Comparison of ENCODE assay signal across 11 cellular contexts in the genomic region with DNA sequence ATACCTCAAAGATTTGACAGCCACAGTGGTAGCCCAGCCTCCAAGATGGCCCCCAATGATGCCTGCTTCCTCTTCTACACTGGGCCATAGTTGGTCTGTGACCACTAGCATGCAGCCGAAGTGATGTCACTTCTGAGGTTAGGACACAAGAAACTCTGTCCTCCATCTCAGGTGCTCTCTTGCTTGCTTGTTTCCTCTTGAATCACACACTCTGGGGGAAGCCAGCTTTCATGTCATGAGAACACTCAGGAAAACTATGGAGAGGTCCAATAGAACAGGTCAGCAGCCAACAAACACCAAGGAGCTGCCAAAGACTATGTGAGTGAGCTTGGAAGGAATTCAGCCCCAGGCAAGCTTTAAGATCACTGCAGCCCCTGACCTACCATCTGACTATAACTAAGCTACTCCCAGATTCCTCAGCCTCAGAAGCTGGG. TPM values are rescaled to one million over a fixed set of nuclear protein-coding genes. Genes with fewer than 3 reads are reported as not detected.
DNase-seq lines count a peak whose midpoint lies in the region; ATAC-seq, FAIRE-seq and TF ChIP-seq lines count a peak whose summit lies in the region.
"Had no signal": no experiment of that assay in that cellular context is flagged by ENCODE, and none has a peak within 500 bp of the region (broad histone marks: within the 10 kb centered on the region; RNA-seq: fewer than 3 reads in every experiment).

No MANE protein-coding gene starts in this region.

- H2BK120ac ChIP-seq in mesenchymal stem cell (ENCODE audit: low read depth, low read length) = peak overlapping the region; percentile 27

- no peak overlapping the region for H2BK15ac ChIP-seq in mesenchymal stem cell (ENCODE audit: low read depth, poor library complexity, severe bottlenecking)

- H3K4me2 ChIP-seq in K562 (ENCODE audit: insufficient read depth, low read length) (no peak overlapping the region), mesenchymal stem cell (ENCODE audit: low read length, poor library complexity, severe bottlenecking) (no peak overlapping the region)

- no TSS peak for BruUV-seq in K562 (replicated peaks; lab: Mats Ljungman, UMichigan)

- no peak for DNase-seq in H54 (ENCODE audit: insufficient read length, low spot score)
- DNase-seq in K562 (ENCODE audit: extremely low read depth in 1 of 4, low spot score in 3 of 4) = no peak
- DNase-seq in mesenchymal stem cell = peak; percentile 81
- DNase-seq in HCEC 1CT = no peak
- no peak for DNase-seq in HT-29 (ENCODE audit: low spot score)
- no peak for DNase-seq in NCI-H1436 (lab: John Stamatoyannopoulos, UW)
- DNase-seq: caudate nucleus, NCI-H2081 treated with DMSO at 0.1 percent for 48 hours had no signal

- H3K36me3 ChIP-seq in ACC112 (ENCODE audit: insufficient read depth, low read length) (no peaks in the 10 kb centered on the region), K562 (ENCODE audit: control insufficient read depth, insufficient read depth, low read length) (no peaks in the 10 kb centered on the region), mesenchymal stem cell (ENCODE audit: control insufficient read depth in 1 of 2, insufficient read depth in 2 of 2, low read depth in 1 of 2, low read length in 2 of 2) (no peaks in the 10 kb centered on the region)

- H3K23ac ChIP-seq in mesenchymal stem cell (ENCODE audit: low read length in 2 of 2) = no peak overlapping the region

- TF ChIP-seq CTCF in K562 (IDR thresholded peaks at IDR 0.05 in 2 of 3, conservative IDR thresholded peaks at IDR 0.05 in 1 of 3; ENCODE audit: insufficient read depth in 2 of 3, low read depth in 1 of 3, low read length in 3 of 3) = no peak

- H3K4me1 ChIP-seq in ACC112 (ENCODE audit: control insufficient read depth, insufficient read depth, low read length, unreplicated experiment) (peaks cover 4% of the 10 kb centered on the region), K562 (replicated peaks in 1 of 2; ENCODE audit: control insufficient read depth in 2 of 2, insufficient read depth in 2 of 2, low read length in 2 of 2) (peaks cover 0 to 9% of the 10 kb centered on the region in 2 experiments; a peak in 2 of 5 replicates), mesenchymal stem cell (ENCODE audit: control insufficient read depth, insufficient read depth, low read depth, low read length) (peaks cover 2% of the 10 kb centered on the region)

- H2AFZ ChIP-seq in ACC112 (ENCODE audit: low read length, unreplicated experiment) (no peak overlapping the region), K562 (ENCODE audit: low read depth, low read length) (no peak overlapping the region), mesenchymal stem cell (ENCODE audit: low read depth, low read length) (no peak overlapping the region)

- no peak overlapping the region for H3K14ac ChIP-seq in mesenchymal stem cell (ENCODE audit: low read length in 2 of 2)

- WGBS in K562 (ENCODE audit: insufficient coverage, low coverage, missing lambda C conversion rate) = 89% methylated on average over 1 of the region's 1 CpG
- WGBS in mesenchymal stem cell = 94% methylated on average over 1 of the region's 1 CpG

- H3K9ac ChIP-seq in K562 (ENCODE audit: insufficient read depth in 1 of 2, low read depth in 2 of 2, low read length in 2 of 2) (peak overlapping the region in 1 of 2 experiments; percentile 13; a peak in 1 of 4 replicates), mesenchymal stem cell (ENCODE audit: low read length) (peak overlapping the region; percentile 68)

- POLR2A ChIA-PET in K562 (lab: Yijun Ruan, JAX) = interaction anchor here (0.6 to 0.9 kb wide), 3 partner anchors 9 to 213 kb away, joined by 3 read pairs; no protein-coding TSS in a partner anchor

- H3K18ac ChIP-seq in mesenchymal stem cell (ENCODE audit: low read depth in 1 of 2, low read length in 2 of 2) = peak overlapping the region; percentile 43 to 70

- H4K20me1 ChIP-seq in K562 (replicated peaks; ENCODE audit: control insufficient read depth, insufficient read depth, low read length) = no peaks in the 10 kb centered on the region

- H3K27me3 ChIP-seq in ACC112 (ENCODE audit: insufficient read depth, low read length) = no peaks in the 10 kb centered on the region
- no peaks in the 10 kb centered on the region for H3K27me3 ChIP-seq in K562 (ENCODE audit: control insufficient read depth in 2 of 2, insufficient read depth in 2 of 2, low read length in 2 of 2)
- H3K27me3 ChIP-seq in mesenchymal stem cell (ENCODE audit: control insufficient read depth in 1 of 2, insufficient read depth in 1 of 2, low read length in 2 of 2) = no peaks in the 10 kb centered on the region

- no peak overlapping the region for H2BK5ac ChIP-seq in mesenchymal stem cell (ENCODE audit: low read depth, low read length, poor library complexity, severe bottlenecking)

- in situ Hi-C loops in K562 (cut with MboI) = no loop called here

- TF ChIP-seq POLR2A in H54 (IDR thresholded peaks at IDR 0.05; ENCODE audit: low read depth, low read length) = no peak
- no peak for TF ChIP-seq POLR2A in K562 (conservative IDR thresholded peaks at IDR 0.05)

- H4K8ac ChIP-seq in mesenchymal stem cell (ENCODE audit: low read length) = peak overlapping the region; percentile 89

- CTCF ChIA-PET in K562 (lab: Yijun Ruan, JAX; ENCODE audit: low intra/inter-chr PET ratio) = no interaction called here

- H3K4ac ChIP-seq in mesenchymal stem cell (ENCODE audit: low read depth in 1 of 2, low read length in 2 of 2) = peak overlapping the region in 1 of 2 experiments; percentile 24

- intact Hi-C loops in K562 (cut with micrococcal nuclease) = loop anchor here (5.0 to 10.0 kb wide), 3 partner anchors 73 to 414 kb away; partner anchors contain the start of gene YWHAQ

- H4K91ac ChIP-seq in mesenchymal stem cell (ENCODE audit: low read length) = peak overlapping the region; percentile 83

- peaks cover 4% of the 10 kb centered on the region for H3K79me1 ChIP-seq in mesenchymal stem cell (replicated peaks; ENCODE audit: low read length, poor library complexity, severe bottlenecking)

- H3K9me3 ChIP-seq in K562 (replicated peaks; ENCODE audit: control insufficient read depth, insufficient read depth, low read depth, low read length) (no peaks in the 10 kb centered on the region), mesenchymal stem cell (ENCODE audit: control insufficient read depth, low read length) (no peaks in the 10 kb centered on the region)

- H2AK5ac ChIP-seq in mesenchymal stem cell (ENCODE audit: low read length, severe bottlenecking) = no peak overlapping the region

- TF ChIP-seq RAD21 in K562 (CRISPR knock-in tag; conservative IDR thresholded peaks at IDR 0.05 in 1 of 2, IDR thresholded peaks at IDR 0.05 in 1 of 2) = no peak

- no peak for TF ChIP-seq EP300 in K562 (IDR thresholded peaks at IDR 0.05; ENCODE audit: low read length)

- H3K4me3 ChIP-seq in ACC112 (ENCODE audit: low read depth, low read length) (no peak overlapping the region), K562 (no peak overlapping the region), mesenchymal stem cell (ENCODE audit: insufficient read depth in 1 of 2, low read depth in 1 of 2, low read length in 2 of 2) (peak overlapping the region in 1 of 2 experiments; percentile 26)

- H2BK12ac ChIP-seq in mesenchymal stem cell (ENCODE audit: low read length in 2 of 2) = peak overlapping the region; percentile 38 to 83

- ATAC-seq in K562 (no peak), GM21381 (IDR thresholded peaks at IDR 0.05; ENCODE audit: unreplicated experiment) (no peak)

- H3K9me1 ChIP-seq in K562 (ENCODE audit: control insufficient read depth, insufficient read depth, low read length) = no peaks in the 10 kb centered on the region

- H3K79me2 ChIP-seq in ACC112 (ENCODE audit: control insufficient read depth, insufficient read depth, low read length, unreplicated experiment) (peaks cover 25% of the 10 kb centered on the region), K562 (ENCODE audit: control insufficient read depth, insufficient read depth, low read length) (peaks cover 29% of the 10 kb centered on the region)

- H3K27ac ChIP-seq in ACC112 (ENCODE audit: low read depth, low read length) (peak overlapping the region; percentile 14), K562 (ENCODE audit: extremely low read depth, low read depth, low read length) (no peak overlapping the region), mesenchymal stem cell (ENCODE audit: low read length, poor library complexity, severe bottlenecking) (no peak overlapping the region)

- FAIRE-seq in H54 (lab: Jason Lieb, UNC) (peak; percentile 99), K562 (lab: Jason Lieb, UNC) (no peak)
- FAIRE-seq: TTC549 had no signal

TF ChIP-seq in K562, 482 proteins besides CTCF, POLR2A, EP300 and RAD21:
- TF ChIP-seq PHB (CRISPR knock-in tag; IDR thresholded peaks at IDR 0.05) = no peak
- TF ChIP-seq YY1 (IDR thresholded peaks at IDR 0.05; ENCODE audit: borderline replicate concordance in 1 of 3, control insufficient read depth in 1 of 3, extremely low read depth in 1 of 3, insufficient read depth in 3 of 3, insufficient read length in 1 of 3, insufficient replicate concordance in 2 of 3, low read depth in 1 of 3, low read length in 2 of 3) = peak in 2 of 3 experiments; percentile 60 to 78
- TF ChIP-seq ZSCAN32 (CRISPR knock-in tag; IDR thresholded peaks at IDR 0.05) = peak; percentile 59

RNA-seq across cellular contexts. Expression of gene ADAM17, which starts 3.3 kb away (rescaled TPM):
- total RNA-seq in K562 (2011; cell fraction: chromatin; rRNA removed; ENCODE audit: low replicate concordance) = 65.9 and 125 TPM in 2 replicates
- total RNA-seq in K562 (2011; cell fraction: nucleolus; rRNA removed) = 40.0 and 49.9 TPM in 2 replicates
- total RNA-seq in K562 (2011; cell fraction: nucleoplasm; rRNA removed) = 73.1 and 114 TPM in 2 replicates
- total RNA-seq in K562 (2014; rRNA removed) (19.0 and 19.6 TPM in 2 replicates), K562 (2014; rRNA removed; fragmentation: Illumina TruSeq; extraction: Trizol) (28.1 and 33.7 TPM in 2 replicates), K562 (2015; rRNA removed; fragmentation: Illumina TruSeq; extraction: Trizol) (27.1 and 28.5 TPM in 2 replicates), K562 (2021) (27.9 and 30.0 TPM in 2 replicates)
- polyA plus RNA-seq in K562 (2011; rRNA removed) (11.8 and 12.8 TPM in 2 replicates), K562 (2014; fragmentation: Illumina TruSeq; extraction: Trizol) (21.5 and 22.1 TPM in 2 replicates), K562 (2014; fragmentation: Nextera tagmentation; extraction: Ambion mirVana) (1 to 10 TPM; 5.8 to 7.8 TPM), K562 (2014; rRNA removed) (15.2 and 16.4 TPM in 2 replicates)
- polyA plus RNA-seq in K562 (2011; cell fraction: cytosol; rRNA removed) = 3.0 and 5.7 TPM in 2 replicates
- polyA plus RNA-seq in K562 (2011; cell fraction: nucleus; rRNA removed) = 13.6 and 15.4 TPM in 2 replicates
- polyA plus RNA-seq in K562 (2012) = 21.8 and 24.0 TPM in 2 replicates
- polyA minus RNA-seq in K562 (2011; rRNA and poly(A)+ RNA removed) = 41.0 and 44.7 TPM in 2 replicates
- polyA minus RNA-seq in K562 (2011; cell fraction: cytosol; rRNA and poly(A)+ RNA removed) = 9.7 and 12.0 TPM in 2 replicates
- 13.3 and 27.4 TPM in 2 replicates for polyA minus RNA-seq in K562 (2011; cell fraction: nucleus; rRNA and poly(A)+ RNA removed)
- polyA plus RNA-seq in mesenchymal stem cell (2013, experiment 1 of 2) = 29.8 TPM
- polyA plus RNA-seq in mesenchymal stem cell (2013, experiment 2 of 2) = 29.7 TPM
- 15.4 and 18.7 TPM in 2 replicates for total RNA-seq in HT-29 (2014; rRNA removed; shearing (Covaris generic))
